ENCODE assay signal across 21 cellular contexts in genomic region chr3:49108346-49108745, GRCh38.
"Had no signal": no experiment of that assay in that cellular context is flagged by ENCODE, and none has a peak within 500 bp of the region (broad histone marks: within the 10 kb centered on the region; RNA-seq: fewer than 3 reads in every experiment).

No MANE protein-coding gene starts in this region.

- H3K9me3 ChIP-seq: MG63 had no signal

- FAIRE-seq: HTR-8/SVneo, RCC 7860 had no signal

- H3K4me3 ChIP-seq: MG63 had no signal

- H3K27ac ChIP-seq: HL-60 had no signal

- H3K36me3 ChIP-seq: MG63 had no signal

- DNase-seq: Karpas-422, KG1, MG63, NCI-H1092, NCI-H1105 treated with DMSO at 0.1 percent for 48 hours, NCI-H1417 treated with DMSO at 0.1 percent for 48 hours, NCI-H146, NCI-H1694 treated with DMSO at 0.1 percent for 48 hours, NCI-H1930, NCI-H2081, NCI-H2107, NCI-H2227 treated with DMSO at 0.1 percent for 48 hours, NCI-H524, NCI-H526 treated with DMSO at 0.1 percent for 48 hours, NCI-H748 treated with DMSO at 0.1 percent for 48 hours, RPMI8226, SHP77 had no signal

- H3K27me3 ChIP-seq: MG63 had no signal

- ATAC-seq: SK-N-SH treated with all-trans-retinoic acid at 6 μM for 48 hours had no signal
